In the genomic region with DNA sequence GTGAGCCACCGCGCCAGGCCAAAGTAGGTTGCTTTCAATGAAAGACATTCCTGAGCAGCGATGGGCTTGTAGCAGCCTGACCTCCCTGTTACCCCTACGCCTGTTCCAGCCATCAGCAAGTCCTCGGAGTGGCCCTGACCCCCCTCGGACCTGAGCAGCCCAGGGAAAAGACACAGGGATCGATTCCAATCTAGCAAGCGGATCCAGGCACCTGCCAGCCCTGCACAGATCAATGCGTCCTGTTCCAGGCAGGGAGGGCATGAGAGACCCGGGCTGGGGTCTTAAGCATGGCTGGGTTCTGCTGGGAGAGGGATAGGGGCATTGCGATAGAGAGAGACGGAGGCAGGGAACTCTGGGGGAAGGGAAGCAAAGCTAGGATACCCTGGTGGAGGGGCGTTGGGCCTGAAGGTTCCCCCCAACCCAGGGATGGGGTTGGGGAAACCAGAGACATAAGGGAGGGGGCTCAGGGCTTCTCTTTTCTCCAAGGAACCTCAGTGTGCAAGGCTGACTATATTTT, we compare ENCODE assay signal across 1 cellular context.
A peak's percentile ranks its signal among the peaks of the same experiment; 100 is the strongest.
TF ChIP-seq lines count a peak whose summit lies in the region.

No MANE protein-coding gene starts in this region.

TF ChIP-seq in HepG2, 621 proteins besides CTCF, POLR2A, EP300 and RAD21 (continues in another document):
- TF ChIP-seq NFIB (CRISPR knock-in tag; IDR thresholded peaks at IDR 0.05; ENCODE audit: borderline replicate concordance), result no peak
- TF ChIP-seq, protein P1, sequence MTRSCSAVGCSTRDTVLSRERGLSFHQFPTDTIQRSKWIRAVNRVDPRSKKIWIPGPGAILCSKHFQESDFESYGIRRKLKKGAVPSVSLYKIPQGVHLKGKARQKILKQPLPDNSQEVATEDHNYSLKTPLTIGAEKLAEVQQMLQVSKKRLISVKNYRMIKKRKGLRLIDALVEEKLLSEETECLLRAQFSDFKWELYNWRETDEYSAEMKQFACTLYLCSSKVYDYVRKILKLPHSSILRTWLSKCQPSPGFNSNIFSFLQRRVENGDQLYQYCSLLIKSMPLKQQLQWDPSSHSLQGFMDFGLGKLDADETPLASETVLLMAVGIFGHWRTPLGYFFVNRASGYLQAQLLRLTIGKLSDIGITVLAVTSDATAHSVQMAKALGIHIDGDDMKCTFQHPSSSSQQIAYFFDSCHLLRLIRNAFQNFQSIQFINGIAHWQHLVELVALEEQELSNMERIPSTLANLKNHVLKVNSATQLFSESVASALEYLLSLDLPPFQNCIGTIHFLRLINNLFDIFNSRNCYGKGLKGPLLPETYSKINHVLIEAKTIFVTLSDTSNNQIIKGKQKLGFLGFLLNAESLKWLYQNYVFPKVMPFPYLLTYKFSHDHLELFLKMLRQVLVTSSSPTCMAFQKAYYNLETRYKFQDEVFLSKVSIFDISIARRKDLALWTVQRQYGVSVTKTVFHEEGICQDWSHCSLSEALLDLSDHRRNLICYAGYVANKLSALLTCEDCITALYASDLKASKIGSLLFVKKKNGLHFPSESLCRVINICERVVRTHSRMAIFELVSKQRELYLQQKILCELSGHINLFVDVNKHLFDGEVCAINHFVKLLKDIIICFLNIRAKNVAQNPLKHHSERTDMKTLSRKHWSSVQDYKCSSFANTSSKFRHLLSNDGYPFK (CRISPR knock-in tag; IDR thresholded peaks at IDR 0.05; ENCODE audit: borderline replicate concordance), result no peak
- TF ChIP-seq, protein P2, sequence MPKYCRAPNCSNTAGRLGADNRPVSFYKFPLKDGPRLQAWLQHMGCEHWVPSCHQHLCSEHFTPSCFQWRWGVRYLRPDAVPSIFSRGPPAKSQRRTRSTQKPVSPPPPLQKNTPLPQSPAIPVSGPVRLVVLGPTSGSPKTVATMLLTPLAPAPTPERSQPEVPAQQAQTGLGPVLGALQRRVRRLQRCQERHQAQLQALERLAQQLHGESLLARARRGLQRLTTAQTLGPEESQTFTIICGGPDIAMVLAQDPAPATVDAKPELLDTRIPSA (CRISPR knock-in tag; IDR thresholded peaks at IDR 0.05; ENCODE audit: borderline replicate concordance), result no peak
- TF ChIP-seq RFXANK (CRISPR knock-in tag; IDR thresholded peaks at IDR 0.05), result no peak
- TF ChIP-seq, protein P3, sequence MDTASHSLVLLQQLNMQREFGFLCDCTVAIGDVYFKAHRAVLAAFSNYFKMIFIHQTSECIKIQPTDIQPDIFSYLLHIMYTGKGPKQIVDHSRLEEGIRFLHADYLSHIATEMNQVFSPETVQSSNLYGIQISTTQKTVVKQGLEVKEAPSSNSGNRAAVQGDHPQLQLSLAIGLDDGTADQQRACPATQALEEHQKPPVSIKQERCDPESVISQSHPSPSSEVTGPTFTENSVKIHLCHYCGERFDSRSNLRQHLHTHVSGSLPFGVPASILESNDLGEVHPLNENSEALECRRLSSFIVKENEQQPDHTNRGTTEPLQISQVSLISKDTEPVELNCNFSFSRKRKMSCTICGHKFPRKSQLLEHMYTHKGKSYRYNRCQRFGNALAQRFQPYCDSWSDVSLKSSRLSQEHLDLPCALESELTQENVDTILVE (CRISPR knock-in tag; IDR thresholded peaks at IDR 0.05), result no peak
- no peak for TF ChIP-seq ZNF558 (CRISPR knock-in tag; IDR thresholded peaks at IDR 0.05; ENCODE audit: borderline replicate concordance)
- no peak for TF ChIP-seq STAT5B (CRISPR knock-in tag; IDR thresholded peaks at IDR 0.05)
- no peak for TF ChIP-seq ZFP36L1 (CRISPR knock-in tag; IDR thresholded peaks at IDR 0.05)
- no peak for TF ChIP-seq SETDB1 (CRISPR knock-in tag; IDR thresholded peaks at IDR 0.05; ENCODE audit: borderline replicate concordance)
- TF ChIP-seq, protein P4, sequence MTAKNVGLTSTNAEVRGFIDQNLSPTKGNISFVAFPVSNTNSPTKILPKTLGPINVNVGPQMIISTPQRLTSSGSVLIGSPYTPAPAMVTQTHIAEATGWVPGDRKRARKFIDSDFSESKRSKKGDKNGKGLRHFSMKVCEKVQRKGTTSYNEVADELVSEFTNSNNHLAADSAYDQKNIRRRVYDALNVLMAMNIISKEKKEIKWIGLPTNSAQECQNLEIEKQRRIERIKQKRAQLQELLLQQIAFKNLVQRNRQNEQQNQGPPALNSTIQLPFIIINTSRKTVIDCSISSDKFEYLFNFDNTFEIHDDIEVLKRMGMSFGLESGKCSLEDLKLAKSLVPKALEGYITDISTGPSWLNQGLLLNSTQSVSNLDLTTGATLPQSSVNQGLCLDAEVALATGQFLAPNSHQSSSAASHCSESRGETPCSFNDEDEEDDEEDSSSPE (CRISPR knock-in tag; IDR thresholded peaks at IDR 0.05), result no peak
- TF ChIP-seq ZKSCAN5 (CRISPR knock-in tag; IDR thresholded peaks at IDR 0.05), result no peak
- TF ChIP-seq, protein P5, sequence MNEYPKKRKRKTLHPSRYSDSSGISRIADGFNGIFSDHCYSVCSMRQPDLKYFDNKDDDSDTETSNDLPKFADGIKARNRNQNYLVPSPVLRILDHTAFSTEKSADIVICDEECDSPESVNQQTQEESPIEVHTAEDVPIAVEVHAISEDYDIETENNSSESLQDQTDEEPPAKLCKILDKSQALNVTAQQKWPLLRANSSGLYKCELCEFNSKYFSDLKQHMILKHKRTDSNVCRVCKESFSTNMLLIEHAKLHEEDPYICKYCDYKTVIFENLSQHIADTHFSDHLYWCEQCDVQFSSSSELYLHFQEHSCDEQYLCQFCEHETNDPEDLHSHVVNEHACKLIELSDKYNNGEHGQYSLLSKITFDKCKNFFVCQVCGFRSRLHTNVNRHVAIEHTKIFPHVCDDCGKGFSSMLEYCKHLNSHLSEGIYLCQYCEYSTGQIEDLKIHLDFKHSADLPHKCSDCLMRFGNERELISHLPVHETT (CRISPR knock-in tag; conservative IDR thresholded peaks at IDR 0.05), result no peak
- TF ChIP-seq, protein P6, sequence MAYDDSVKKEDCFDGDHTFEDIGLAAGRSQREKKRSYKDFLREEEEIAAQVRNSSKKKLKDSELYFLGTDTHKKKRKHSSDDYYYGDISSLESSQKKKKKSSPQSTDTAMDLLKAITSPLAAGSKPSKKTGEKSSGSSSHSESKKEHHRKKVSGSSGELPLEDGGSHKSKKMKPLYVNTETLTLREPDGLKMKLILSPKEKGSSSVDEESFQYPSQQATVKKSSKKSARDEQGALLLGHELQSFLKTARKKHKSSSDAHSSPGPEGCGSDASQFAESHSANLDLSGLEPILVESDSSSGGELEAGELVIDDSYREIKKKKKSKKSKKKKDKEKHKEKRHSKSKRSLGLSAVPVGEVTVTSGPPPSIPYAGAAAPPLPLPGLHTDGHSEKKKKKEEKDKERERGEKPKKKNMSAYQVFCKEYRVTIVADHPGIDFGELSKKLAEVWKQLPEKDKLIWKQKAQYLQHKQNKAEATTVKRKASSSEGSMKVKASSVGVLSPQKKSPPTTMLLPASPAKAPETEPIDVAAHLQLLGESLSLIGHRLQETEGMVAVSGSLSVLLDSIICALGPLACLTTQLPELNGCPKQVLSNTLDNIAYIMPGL (CRISPR knock-in tag; IDR thresholded peaks at IDR 0.05; ENCODE audit: borderline replicate concordance in 1 of 2, low read depth in 1 of 2), result peak in 1 of 2 experiments; percentile 0; a peak in 1 of 4 replicates
- no peak for TF ChIP-seq TCF7L2 (IDR thresholded peaks at IDR 0.05; ENCODE audit: low read depth, low read length)
- no peak for TF ChIP-seq ZFY (CRISPR knock-in tag; IDR thresholded peaks at IDR 0.05)
- peak; percentile 63; the same call in 1 of the 2 replicates for TF ChIP-seq ZNF563 (CRISPR knock-in tag; IDR thresholded peaks at IDR 0.05)
- TF ChIP-seq, protein P7, sequence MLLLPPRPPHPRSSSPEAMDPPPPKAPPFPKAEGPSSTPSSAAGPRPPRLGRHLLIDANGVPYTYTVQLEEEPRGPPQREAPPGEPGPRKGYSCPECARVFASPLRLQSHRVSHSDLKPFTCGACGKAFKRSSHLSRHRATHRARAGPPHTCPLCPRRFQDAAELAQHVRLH (CRISPR knock-in tag; IDR thresholded peaks at IDR 0.05; ENCODE audit: borderline replicate concordance, low read depth), result no peak
- no peak for TF ChIP-seq NFE2 (CRISPR knock-in tag; IDR thresholded peaks at IDR 0.05)
- TF ChIP-seq ZNF605 (CRISPR knock-in tag; IDR thresholded peaks at IDR 0.05), result peak; percentile 58
- TF ChIP-seq CCAR2 (optimal IDR thresholded peaks at IDR 0.05; ENCODE audit: low read depth, low read length), result no peak
- TF ChIP-seq AHR (CRISPR knock-in tag; IDR thresholded peaks at IDR 0.05), result no peak
- TF ChIP-seq ZNF660 (CRISPR knock-in tag; IDR thresholded peaks at IDR 0.05; ENCODE audit: borderline replicate concordance, low read depth), result no peak
- TF ChIP-seq, protein P8, sequence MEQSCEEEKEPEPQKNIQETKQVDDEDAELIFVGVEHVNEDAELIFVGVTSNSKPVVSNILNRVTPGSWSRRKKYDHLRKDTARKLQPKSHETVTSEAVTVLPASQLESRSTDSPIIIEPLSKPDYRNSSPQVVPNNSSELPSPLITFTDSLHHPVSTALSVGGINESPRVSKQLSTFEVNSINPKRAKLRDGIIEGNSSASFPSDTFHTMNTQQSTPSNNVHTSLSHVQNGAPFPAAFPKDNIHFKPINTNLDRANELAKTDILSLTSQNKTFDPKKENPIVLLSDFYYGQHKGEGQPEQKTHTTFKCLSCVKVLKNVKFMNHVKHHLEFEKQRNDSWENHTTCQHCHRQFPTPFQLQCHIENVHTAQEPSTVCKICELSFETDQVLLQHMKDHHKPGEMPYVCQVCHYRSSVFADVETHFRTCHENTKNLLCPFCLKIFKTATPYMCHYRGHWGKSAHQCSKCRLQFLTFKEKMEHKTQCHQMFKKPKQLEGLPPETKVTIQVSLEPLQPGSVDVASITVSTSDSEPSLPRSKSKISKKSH (CRISPR knock-in tag; IDR thresholded peaks at IDR 0.05; ENCODE audit: borderline replicate concordance), result no peak
- TF ChIP-seq NR3C1 (CRISPR knock-in tag; IDR thresholded peaks at IDR 0.05), result no peak
- TF ChIP-seq ZNF790 (CRISPR knock-in tag; IDR thresholded peaks at IDR 0.05; ENCODE audit: borderline replicate concordance), result 0 out of 2 replicates have a peak, but pooled peaks have one; percentile 58
- 0 out of 2 replicates have a peak, but pooled peaks have one; percentile 49 for TF ChIP-seq CAMTA2 (CRISPR knock-in tag; IDR thresholded peaks at IDR 0.05; ENCODE audit: borderline replicate concordance)
- no peak for TF ChIP-seq ZNF441 (CRISPR knock-in tag; IDR thresholded peaks at IDR 0.05; ENCODE audit: borderline replicate concordance)
- no peak for TF ChIP-seq FOXJ3 (CRISPR knock-in tag; IDR thresholded peaks at IDR 0.05; ENCODE audit: borderline replicate concordance)
- no peak for TF ChIP-seq RARA (CRISPR knock-in tag; IDR thresholded peaks at IDR 0.05)
- TF ChIP-seq MIER2 (CRISPR knock-in tag; IDR thresholded peaks at IDR 0.05), result no peak
- TF ChIP-seq RARG (CRISPR knock-in tag; IDR thresholded peaks at IDR 0.05; ENCODE audit: low read depth), result no peak
- TF ChIP-seq CBFB (CRISPR knock-in tag; IDR thresholded peaks at IDR 0.05), result no peak
- TF ChIP-seq, protein P9, sequence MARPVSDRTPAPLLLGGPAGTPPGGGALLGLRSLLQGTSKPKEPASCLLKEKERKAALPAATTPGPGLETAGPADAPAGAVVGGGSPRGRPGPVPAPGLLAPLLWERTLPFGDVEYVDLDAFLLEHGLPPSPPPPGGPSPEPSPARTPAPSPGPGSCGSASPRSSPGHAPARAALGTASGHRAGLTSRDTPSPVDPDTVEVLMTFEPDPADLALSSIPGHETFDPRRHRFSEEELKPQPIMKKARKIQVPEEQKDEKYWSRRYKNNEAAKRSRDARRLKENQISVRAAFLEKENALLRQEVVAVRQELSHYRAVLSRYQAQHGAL (CRISPR knock-in tag; IDR thresholded peaks at IDR 0.05; ENCODE audit: not compliant biosample characterization), result no peak
- TF ChIP-seq ZNF329 (CRISPR knock-in tag; IDR thresholded peaks at IDR 0.05; ENCODE audit: low read depth), result no peak
- peak; percentile 80; the same call in 1 of the 2 replicates for TF ChIP-seq ZNF75D (CRISPR knock-in tag; IDR thresholded peaks at IDR 0.05; ENCODE audit: borderline replicate concordance)
- TF ChIP-seq ISX (CRISPR knock-in tag; conservative IDR thresholded peaks at IDR 0.05), result no peak
- TF ChIP-seq ZMYM3 (CRISPR knock-in tag; IDR thresholded peaks at IDR 0.05), result no peak
- TF ChIP-seq, protein P10, sequence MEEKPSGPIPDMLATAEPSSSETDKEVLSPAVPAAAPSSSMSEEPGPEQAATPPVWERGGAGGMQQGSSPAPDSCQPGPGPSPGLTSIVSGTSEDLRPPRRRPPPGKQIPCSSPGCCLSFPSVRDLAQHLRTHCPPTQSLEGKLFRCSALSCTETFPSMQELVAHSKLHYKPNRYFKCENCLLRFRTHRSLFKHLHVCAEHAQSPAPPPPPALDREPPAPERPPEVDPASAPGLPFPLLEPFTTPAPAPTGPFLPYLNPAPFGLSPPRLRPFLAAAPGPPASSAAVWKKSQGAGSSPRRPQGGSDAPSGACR (CRISPR knock-in tag; IDR thresholded peaks at IDR 0.05), result peak; percentile 46; the same call in 1 of the 2 replicates
- TF ChIP-seq NPAS2 (CRISPR knock-in tag; IDR thresholded peaks at IDR 0.05; ENCODE audit: borderline replicate concordance), result no peak
- no peak for TF ChIP-seq ZNF383 (CRISPR knock-in tag; IDR thresholded peaks at IDR 0.05; ENCODE audit: borderline replicate concordance)
- no peak for TF ChIP-seq ZFP1 (CRISPR knock-in tag; IDR thresholded peaks at IDR 0.05)
- no peak for TF ChIP-seq FIP1L1 (IDR thresholded peaks at IDR 0.05; ENCODE audit: borderline replicate concordance, insufficient read depth, low read depth, low read length)
- TF ChIP-seq ZNF446 (CRISPR knock-in tag; IDR thresholded peaks at IDR 0.05), result 0 out of 2 replicates have a peak, but pooled peaks have one; percentile 49
- 0 out of 2 replicates have a peak, but pooled peaks have one; percentile 51 for TF ChIP-seq ZNF83 (CRISPR knock-in tag; IDR thresholded peaks at IDR 0.05; ENCODE audit: borderline replicate concordance)
- TF ChIP-seq MXD4 (CRISPR knock-in tag; IDR thresholded peaks at IDR 0.05), result no peak
- no peak for TF ChIP-seq ZNF780A (CRISPR knock-in tag; IDR thresholded peaks at IDR 0.05)
- TF ChIP-seq, protein P11, sequence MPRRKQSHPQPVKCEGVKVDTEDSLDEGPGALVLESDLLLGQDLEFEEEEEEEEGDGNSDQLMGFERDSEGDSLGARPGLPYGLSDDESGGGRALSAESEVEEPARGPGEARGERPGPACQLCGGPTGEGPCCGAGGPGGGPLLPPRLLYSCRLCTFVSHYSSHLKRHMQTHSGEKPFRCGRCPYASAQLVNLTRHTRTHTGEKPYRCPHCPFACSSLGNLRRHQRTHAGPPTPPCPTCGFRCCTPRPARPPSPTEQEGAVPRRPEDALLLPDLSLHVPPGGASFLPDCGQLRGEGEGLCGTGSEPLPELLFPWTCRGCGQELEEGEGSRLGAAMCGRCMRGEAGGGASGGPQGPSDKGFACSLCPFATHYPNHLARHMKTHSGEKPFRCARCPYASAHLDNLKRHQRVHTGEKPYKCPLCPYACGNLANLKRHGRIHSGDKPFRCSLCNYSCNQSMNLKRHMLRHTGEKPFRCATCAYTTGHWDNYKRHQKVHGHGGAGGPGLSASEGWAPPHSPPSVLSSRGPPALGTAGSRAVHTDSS (CRISPR knock-in tag; conservative IDR thresholded peaks at IDR 0.05), result no peak
- TF ChIP-seq, protein P12, sequence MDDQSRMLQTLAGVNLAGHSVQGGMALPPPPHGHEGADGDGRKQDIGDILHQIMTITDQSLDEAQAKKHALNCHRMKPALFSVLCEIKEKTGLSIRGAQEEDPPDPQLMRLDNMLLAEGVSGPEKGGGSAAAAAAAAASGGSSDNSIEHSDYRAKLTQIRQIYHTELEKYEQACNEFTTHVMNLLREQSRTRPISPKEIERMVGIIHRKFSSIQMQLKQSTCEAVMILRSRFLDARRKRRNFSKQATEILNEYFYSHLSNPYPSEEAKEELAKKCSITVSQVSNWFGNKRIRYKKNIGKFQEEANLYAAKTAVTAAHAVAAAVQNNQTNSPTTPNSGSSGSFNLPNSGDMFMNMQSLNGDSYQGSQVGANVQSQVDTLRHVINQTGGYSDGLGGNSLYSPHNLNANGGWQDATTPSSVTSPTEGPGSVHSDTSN (CRISPR knock-in tag; IDR thresholded peaks at IDR 0.05; ENCODE audit: borderline replicate concordance), result no peak
- TF ChIP-seq ZBTB7B (CRISPR knock-in tag; IDR thresholded peaks at IDR 0.05), result no peak
